Comparison of ENCODE assay signal across 1 cellular context in the genomic region with DNA sequence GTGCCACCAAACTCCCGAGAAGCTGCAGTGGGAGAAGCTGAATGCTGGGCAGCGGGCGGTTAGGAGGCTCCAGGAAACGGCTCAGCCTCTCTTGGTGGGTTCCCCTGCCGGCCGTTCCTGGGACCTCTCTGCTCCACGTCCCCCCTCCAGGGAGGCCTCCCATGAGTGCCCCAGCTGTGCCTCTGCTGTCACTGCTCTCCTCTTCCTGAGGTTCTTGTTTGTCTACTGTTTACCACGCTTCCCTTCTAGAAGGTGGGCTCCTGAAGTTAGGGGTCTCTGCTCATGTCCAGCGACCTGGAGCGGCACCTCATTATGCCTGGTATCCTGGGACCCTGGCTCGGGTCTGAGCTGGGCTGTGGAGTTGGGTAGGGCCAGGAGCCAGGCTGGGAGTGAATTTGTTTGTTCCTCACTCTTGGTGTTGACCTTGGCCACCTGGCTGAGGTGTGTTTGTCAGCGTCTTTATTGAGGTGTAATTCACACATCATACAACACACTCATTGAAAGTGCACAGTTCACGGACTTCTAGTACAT.
TF ChIP-seq lines count a peak whose summit lies in the region.

No MANE protein-coding gene starts in this region.

TF ChIP-seq in HEK293, 187 proteins besides CTCF, POLR2A, EP300 and RAD21 (continued from another document):
- TF ChIP-seq, protein P1, sequence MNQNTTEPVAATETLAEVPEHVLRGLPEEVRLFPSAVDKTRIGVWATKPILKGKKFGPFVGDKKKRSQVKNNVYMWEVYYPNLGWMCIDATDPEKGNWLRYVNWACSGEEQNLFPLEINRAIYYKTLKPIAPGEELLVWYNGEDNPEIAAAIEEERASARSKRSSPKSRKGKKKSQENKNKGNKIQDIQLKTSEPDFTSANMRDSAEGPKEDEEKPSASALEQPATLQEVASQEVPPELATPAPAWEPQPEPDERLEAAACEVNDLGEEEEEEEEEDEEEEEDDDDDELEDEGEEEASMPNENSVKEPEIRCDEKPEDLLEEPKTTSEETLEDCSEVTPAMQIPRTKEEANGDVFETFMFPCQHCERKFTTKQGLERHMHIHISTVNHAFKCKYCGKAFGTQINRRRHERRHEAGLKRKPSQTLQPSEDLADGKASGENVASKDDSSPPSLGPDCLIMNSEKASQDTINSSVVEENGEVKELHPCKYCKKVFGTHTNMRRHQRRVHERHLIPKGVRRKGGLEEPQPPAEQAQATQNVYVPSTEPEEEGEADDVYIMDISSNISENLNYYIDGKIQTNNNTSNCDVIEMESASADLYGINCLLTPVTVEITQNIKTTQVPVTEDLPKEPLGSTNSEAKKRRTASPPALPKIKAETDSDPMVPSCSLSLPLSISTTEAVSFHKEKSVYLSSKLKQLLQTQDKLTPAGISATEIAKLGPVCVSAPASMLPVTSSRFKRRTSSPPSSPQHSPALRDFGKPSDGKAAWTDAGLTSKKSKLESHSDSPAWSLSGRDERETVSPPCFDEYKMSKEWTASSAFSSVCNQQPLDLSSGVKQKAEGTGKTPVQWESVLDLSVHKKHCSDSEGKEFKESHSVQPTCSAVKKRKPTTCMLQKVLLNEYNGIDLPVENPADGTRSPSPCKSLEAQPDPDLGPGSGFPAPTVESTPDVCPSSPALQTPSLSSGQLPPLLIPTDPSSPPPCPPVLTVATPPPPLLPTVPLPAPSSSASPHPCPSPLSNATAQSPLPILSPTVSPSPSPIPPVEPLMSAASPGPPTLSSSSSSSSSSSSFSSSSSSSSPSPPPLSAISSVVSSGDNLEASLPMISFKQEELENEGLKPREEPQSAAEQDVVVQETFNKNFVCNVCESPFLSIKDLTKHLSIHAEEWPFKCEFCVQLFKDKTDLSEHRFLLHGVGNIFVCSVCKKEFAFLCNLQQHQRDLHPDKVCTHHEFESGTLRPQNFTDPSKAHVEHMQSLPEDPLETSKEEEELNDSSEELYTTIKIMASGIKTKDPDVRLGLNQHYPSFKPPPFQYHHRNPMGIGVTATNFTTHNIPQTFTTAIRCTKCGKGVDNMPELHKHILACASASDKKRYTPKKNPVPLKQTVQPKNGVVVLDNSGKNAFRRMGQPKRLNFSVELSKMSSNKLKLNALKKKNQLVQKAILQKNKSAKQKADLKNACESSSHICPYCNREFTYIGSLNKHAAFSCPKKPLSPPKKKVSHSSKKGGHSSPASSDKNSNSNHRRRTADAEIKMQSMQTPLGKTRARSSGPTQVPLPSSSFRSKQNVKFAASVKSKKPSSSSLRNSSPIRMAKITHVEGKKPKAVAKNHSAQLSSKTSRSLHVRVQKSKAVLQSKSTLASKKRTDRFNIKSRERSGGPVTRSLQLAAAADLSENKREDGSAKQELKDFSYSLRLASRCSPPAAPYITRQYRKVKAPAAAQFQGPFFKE (tag by site-specific recombination; IDR thresholded peaks at IDR 0.05; ENCODE audit: borderline replicate concordance): no peak
- peak; percentile 85 for TF ChIP-seq ZNF341 (tag by site-specific recombination; IDR thresholded peaks at IDR 0.05; ENCODE audit: low read depth)
